2 cellular contexts compared by ENCODE assay signal in genomic region chr9:127689332-127690000, GRCh38.
TF ChIP-seq lines count a peak whose summit lies in the region.

No MANE protein-coding gene starts in this region.

TF ChIP-seq in A549, 52 proteins besides CTCF, POLR2A, EP300 and RAD21:
- TF ChIP-seq ELK1 (IDR thresholded peaks at IDR 0.05; ENCODE audit: low read depth, low read length) (no peak), MAZ (IDR thresholded peaks at IDR 0.05; ENCODE audit: borderline replicate concordance, low read depth, low read length) (no peak), ZNF302 (CRISPR knock-in tag; IDR thresholded peaks at IDR 0.05) (no peak), CHD4 (IDR thresholded peaks at IDR 0.05; ENCODE audit: borderline replicate concordance) (no peak), MAFK (IDR thresholded peaks at IDR 0.05; ENCODE audit: partially characterized antibody) (peak; percentile 78), SMC3 (IDR thresholded peaks at IDR 0.05) (no peak)

TF ChIP-seq in WTC11, 78 proteins besides CTCF, POLR2A, EP300 and RAD21 (continued from another document):
- no peak for TF ChIP-seq ATF6 (CRISPR knock-in tag; IDR thresholded peaks at IDR 0.05)
- no peak for TF ChIP-seq ZNF138 (CRISPR knock-in tag; conservative IDR thresholded peaks at IDR 0.05)
- no peak for TF ChIP-seq ATF1 (CRISPR knock-in tag; IDR thresholded peaks at IDR 0.05)
- TF ChIP-seq USF2 (CRISPR knock-in tag; IDR thresholded peaks at IDR 0.05), result no peak
- no peak for TF ChIP-seq CBFB (CRISPR knock-in tag; IDR thresholded peaks at IDR 0.05; ENCODE audit: low read depth)
- no peak for TF ChIP-seq CREB1 (CRISPR knock-in tag; IDR thresholded peaks at IDR 0.05)
- TF ChIP-seq USF1 (CRISPR knock-in tag; IDR thresholded peaks at IDR 0.05), result no peak
- TF ChIP-seq ZSCAN18 (CRISPR knock-in tag; IDR thresholded peaks at IDR 0.05), result no peak
